ENCODE assay signal across 24 cellular contexts in the genomic region with DNA sequence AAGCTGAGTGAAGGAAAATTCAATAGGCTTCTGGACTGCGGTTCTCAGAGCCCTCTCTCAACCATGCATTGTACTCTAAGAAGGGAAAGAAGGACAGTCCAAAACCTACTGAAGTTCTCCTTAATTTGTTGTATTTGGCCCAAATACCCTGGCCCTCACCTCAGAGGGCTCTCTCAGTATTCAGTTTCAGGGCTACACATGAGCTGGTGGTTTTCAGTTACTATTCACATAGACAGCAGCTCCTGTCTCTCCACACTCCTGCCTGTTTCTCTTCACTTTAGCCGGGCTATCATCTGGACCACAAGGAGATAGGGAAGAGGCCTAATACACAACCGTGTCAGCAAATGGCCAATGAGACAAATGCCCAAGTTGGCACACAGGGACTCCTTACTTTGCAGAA.
"Had no signal": no experiment of that assay in that cellular context is flagged by ENCODE, and none has a peak within 500 bp of the region (broad histone marks: within the 10 kb centered on the region; RNA-seq: fewer than 3 reads in every experiment).

No MANE protein-coding gene starts in this region.

- H3K4me2 ChIP-seq: neural progenitor cell had no signal

- H3K27me3 ChIP-seq: neural progenitor cell, ovary, right lobe of liver, sigmoid colon, stomach, thyroid gland, upper lobe of left lung, vagina had no signal

- H3K4me1 ChIP-seq: neural progenitor cell, parathyroid adenoma, psoas muscle, right lobe of liver, sigmoid colon, stomach, thyroid gland, tibial nerve, upper lobe of left lung, vagina had no signal

- H3K9ac ChIP-seq: neural progenitor cell, parathyroid adenoma had no signal

- H3K79me2 ChIP-seq: parathyroid adenoma had no signal

- H3K4me3 ChIP-seq: neural progenitor cell, ovary, psoas muscle, right lobe of liver, sigmoid colon, stomach, thoracic aorta, thyroid gland, tibial nerve, upper lobe of left lung, vagina had no signal

- H3K27ac ChIP-seq: neural progenitor cell, ovary, parathyroid adenoma, psoas muscle, right lobe of liver, sigmoid colon, stomach, thoracic aorta, thyroid gland, tibial nerve, upper lobe of left lung, vagina had no signal

- H2AFZ ChIP-seq: neural progenitor cell, parathyroid adenoma had no signal

- DNase-seq: natural killer cell; occipital lobe; ovary; psoas muscle; right cardiac atrium; right lobe of liver; sigmoid colon; small intestine; stimulated activated CD4-positive, alpha-beta T cell treated with anti-CD3 and anti-CD28 coated beads, Interleukin-15, amount 100 ng/mL, for 24 hours; stimulated activated CD4-positive, alpha-beta T cell treated with anti-CD3 and anti-CD28 coated beads, Interleukin-2, amount 100 ng/mL, for 24 hours; stimulated activated CD4-positive, alpha-beta T cell treated with anti-CD3 and anti-CD28 coated beads, Interleukin-2, amount 100 ng/mL, for 48 hours; stimulated activated CD4-positive, alpha-beta T cell treated with anti-CD3 and anti-CD28 coated beads, Interleukin-4, amount 100 ng/mL, for 24 hours; stimulated activated naive B cell treated with anti-CD40 and anti-IgM and Interleukin-4, amounts not matched to agents 10 μg/mL and 1 μg/mL and 100 μg/mL, for 72 hours; stimulated activated naive CD4-positive, alpha-beta T cell treated with Interleukin-2 at 50 U/mL for 16 hours; stomach; thyroid gland; trophoblast cell; upper lobe of left lung had no signal

- H3K36me3 ChIP-seq: neural progenitor cell, ovary, right lobe of liver, thoracic aorta, thyroid gland, vagina had no signal

- H3K9me3 ChIP-seq: ovary, psoas muscle, right lobe of liver, sigmoid colon, stomach, thoracic aorta, thyroid gland, tibial nerve, upper lobe of left lung, vagina had no signal

- ATAC-seq: natural killer cell; psoas muscle; right cardiac atrium; stimulated activated effector memory CD8-positive, alpha-beta T cell treated with anti-CD3 and anti-CD28 coated beads, Interleukin-12 subunit alpha, Interleukin-12 subunit beta, amount 100 ng/mL, for 72 hours; stimulated activated naive B cell treated with anti-CD40 and anti-IgM and Interleukin-4, amounts not matched to agents 10 μg/mL and 1 μg/mL and 100 μg/mL, for 72 hours had no signal
